ENCODE assay signal across 19 cellular contexts in genomic region chr7:92667816-92668540, GRCh38.
A peak's percentile ranks its signal among the peaks of the same experiment; 100 is the strongest.
DNase-seq lines count a peak whose midpoint lies in the region; ATAC-seq and TF ChIP-seq lines count a peak whose summit lies in the region.
"Had no signal": no experiment of that assay in that cellular context is flagged by ENCODE, and none has a peak within 500 bp of the region (broad histone marks: within the 10 kb centered on the region; RNA-seq: fewer than 3 reads in every experiment).

No MANE protein-coding gene starts in this region.

- DNase-seq in EL, result peak; percentile 52
- DNase-seq in HT1080 (ENCODE audit: low read depth), result peak; percentile 44
- peak; percentile 36 to 60 for DNase-seq in foreskin fibroblast
- no peak for DNase-seq in NCI-H82 treated with DMSO at 0.1 percent for 48 hours (lab: John Stamatoyannopoulos, UW; ENCODE audit: unreplicated experiment)
- no peak for DNase-seq in SHP77 (lab: John Stamatoyannopoulos, UW)
- no peak for DNase-seq in C1 segment of cervical spinal cord (lab: John Stamatoyannopoulos, UW)
- DNase-seq: activated gamma-delta T cell; endodermal cell; gastrocnemius medialis; mesendoderm; NCI-H1436 treated with DMSO at 0.1 percent for 48 hours; NCI-H2171 treated with DMSO at 0.1 percent for 48 hours; NCI-H82; stimulated activated CD4-positive, alpha-beta T cell treated with anti-CD3 and anti-CD28 coated beads, Interleukin-4, amount 100 ng/mL, for 4 hours had no signal

- H3K36me3 Mint-ChIP-seq in activated T-helper 17 cell treated with anti-CD3 and anti-CD28 coated beads, Interleukin-2, amount 50 U/mL, for 72 hours (ENCODE audit: low read depth), result peaks cover 86% of the 10 kb centered on the region

- H3K4me3 Mint-ChIP-seq in activated T-helper 17 cell treated with anti-CD3 and anti-CD28 coated beads, Interleukin-2, amount 50 U/mL, for 72 hours, result peak overlapping the region; percentile 88
- H3K4me3 Mint-ChIP-seq: endodermal cell, nephron had no signal

- no peak for ATAC-seq in activated T-helper 17 cell treated with anti-CD3 and anti-CD28 coated beads, Interleukin-2, amount 50 U/mL, for 72 hours (replicated peaks)
- ATAC-seq: gastrocnemius medialis had no signal

- no peaks in the 10 kb centered on the region for H3K9me3 Mint-ChIP-seq in activated T-helper 17 cell treated with anti-CD3 and anti-CD28 coated beads, Interleukin-2, amount 50 U/mL, for 72 hours
- H3K9me3 Mint-ChIP-seq: endodermal cell, nephron had no signal

- H3K27me3 Mint-ChIP-seq in activated T-helper 17 cell treated with anti-CD3 and anti-CD28 coated beads, Interleukin-2, amount 50 U/mL, for 72 hours, result no peaks in the 10 kb centered on the region

- TF ChIP-seq CTCF in foreskin fibroblast (IDR thresholded peaks at IDR 0.05; ENCODE audit: low read depth, low read length), result no peak

- no peak overlapping the region for H3K4me3 ChIP-seq in foreskin fibroblast (ENCODE audit: low read depth in 1 of 2, low read length in 2 of 2)
- H3K4me3 ChIP-seq: ascending aorta, gastrocnemius medialis, prostate gland, skin epidermis had no signal

- H3K27ac Mint-ChIP-seq in activated T-helper 17 cell treated with anti-CD3 and anti-CD28 coated beads, Interleukin-2, amount 50 U/mL, for 72 hours, result peak overlapping the region; percentile 88
- H3K27ac Mint-ChIP-seq: endodermal cell, nephron had no signal

- peaks cover 54% of the 10 kb centered on the region for H3K4me1 Mint-ChIP-seq in activated T-helper 17 cell treated with anti-CD3 and anti-CD28 coated beads, Interleukin-2, amount 50 U/mL, for 72 hours
- H3K4me1 Mint-ChIP-seq: endodermal cell, nephron had no signal

Comparison
In these comparisons a context has a peak if more than half of its experiments do, and no peak if none do; other contexts are left out.
1. DNase-seq: peak in EL (single experiment), HT1080 (single experiment) and foreskin fibroblast (2 of 2); none in NCI-H82 treated with DMSO at 0.1 percent for 48 hours (single experiment), SHP77 (0 of 2) and C1 segment of cervical spinal cord (0 of 14).